ENCODE assay signal across 8 cellular contexts in genomic region chr19:55451522-55452380, GRCh38. TPM values are rescaled to one million over a fixed set of nuclear protein-coding genes. Genes with fewer than 3 reads are reported as not detected.
DNase-seq lines count a peak whose midpoint lies in the region; ATAC-seq and TF ChIP-seq lines count a peak whose summit lies in the region.

No MANE protein-coding gene starts in this region.

- H4K20me1 ChIP-seq in Karpas-422 (ENCODE audit: insufficient read depth, low read depth, low read length) (no peaks in the 10 kb centered on the region; the same call in 1 of the 2 replicates), neural cell (ENCODE audit: insufficient read depth) (no peaks in the 10 kb centered on the region)

- WGBS in esophagus squamous epithelium, 2 donors = 1 to 2% methylated on average over 27 to 30 of the region's 82 CpGs

- TF ChIP-seq EP300 in neural cell (conservative IDR thresholded peaks at IDR 0.05; ENCODE audit: poor library complexity, severe bottlenecking) = no peak

- H3K4me3 Mint-ChIP-seq in CD8-positive, alpha-beta memory T cell = peak overlapping the region in 6 of 7 donors; percentile 29 to 68 (median 60)
- H3K4me3 Mint-ChIP-seq in central memory CD8-positive, alpha-beta T cell = peak overlapping the region; percentile 35

- intact Hi-C loops in esophagus squamous epithelium (cut with DNase I) = no loop called here

- DNase-seq in CD8-positive, alpha-beta memory T cell = peak in 3 of 5 donors; percentile 27 to 76 (median 41)
- DNase-seq in Karpas-422 (peak; percentile 62), esophagus squamous epithelium (lab: John Stamatoyannopoulos, UW) (no peak), brain microvascular endothelial cell (no peak)
- DNase-seq in central memory CD8-positive, alpha-beta T cell (ENCODE audit: low spot score in 2 of 2) = no peak

- peaks cover 10% of the 10 kb centered on the region for H3K4me1 ChIP-seq in CD8-positive, alpha-beta memory T cell (ENCODE audit: insufficient read depth, low read length)
- no peaks in the 10 kb centered on the region for H3K4me1 ChIP-seq in Karpas-422 (ENCODE audit: low read length)
- H3K4me1 ChIP-seq in esophagus squamous epithelium = peaks cover 15 to 38% (median 20%) of the 10 kb centered on the region in 3 donors

- H3K27me3 ChIP-seq in CD8-positive, alpha-beta memory T cell (ENCODE audit: insufficient read depth, low read length, poor library complexity, severe bottlenecking) = peaks cover 16% of the 10 kb centered on the region
- H3K27me3 ChIP-seq in Karpas-422 (ENCODE audit: low read length) (no peaks in the 10 kb centered on the region), neural cell (ENCODE audit: insufficient read depth, low read depth, low read length) (peaks cover 3% of the 10 kb centered on the region), esophagus squamous epithelium (peaks cover 6 to 51% (median 20%) of the 10 kb centered on the region in 4 donors), brain microvascular endothelial cell (replicated peaks) (peaks cover 17% of the 10 kb centered on the region)

- peak; percentile 21 for ATAC-seq in central memory CD8-positive, alpha-beta T cell (replicated peaks; ENCODE audit: extremely low read depth, poor library complexity, severe bottlenecking)
- ATAC-seq in HG03280 (IDR thresholded peaks at IDR 0.05; ENCODE audit: unreplicated experiment) (no peak), GM18909 (IDR thresholded peaks at IDR 0.05; ENCODE audit: poor library complexity, unreplicated experiment) (no peak)

- H3K9ac ChIP-seq in Karpas-422 (ENCODE audit: low read length) (no peak overlapping the region), neural cell (ENCODE audit: low read length) (peak overlapping the region; percentile 93)

- H3K4me2 ChIP-seq in Karpas-422 (ENCODE audit: low read depth, low read length, poor library complexity, severe bottlenecking) (no peak overlapping the region), neural cell (ENCODE audit: low read length) (peak overlapping the region; percentile 86)

- peaks cover 1 to 7% (median 6%) of the 10 kb centered on the region in 3 donors for H3K36me3 Mint-ChIP-seq in CD8-positive, alpha-beta memory T cell
- H3K36me3 Mint-ChIP-seq in central memory CD8-positive, alpha-beta T cell (ENCODE audit: insufficient read depth) = peaks cover 5% of the 10 kb centered on the region

- H3K4me3 ChIP-seq in CD8-positive, alpha-beta memory T cell (ENCODE audit: low read length) = no peak overlapping the region
- H3K4me3 ChIP-seq in Karpas-422 (ENCODE audit: low read length) = no peak overlapping the region
- peak overlapping the region; percentile 99 for H3K4me3 ChIP-seq in neural cell (ENCODE audit: low read length)
- H3K4me3 ChIP-seq in esophagus squamous epithelium = peak overlapping the region in 2 of 4 donors; percentile 27 to 47
- no peak overlapping the region for H3K4me3 ChIP-seq in brain microvascular endothelial cell (ENCODE audit: low read depth, low read length)

- CTCF ChIA-PET in CD8-positive, alpha-beta memory T cell (lab: Charles Lee) = interaction anchor here (1.1 kb wide), 1 partner anchor 52 kb away, joined by 3 read pairs; no protein-coding TSS in a partner anchor

- TF ChIP-seq POLR2A in esophagus squamous epithelium (IDR thresholded peaks at IDR 0.05) = no peak

- no peak for TF ChIP-seq RAD21 in neural cell (conservative IDR thresholded peaks at IDR 0.05)

- H3K79me2 ChIP-seq in Karpas-422 (ENCODE audit: low read length) = no peaks in the 10 kb centered on the region; the same call in 1 of the 2 replicates
- H3K79me2 ChIP-seq in neural cell (replicated peaks; ENCODE audit: insufficient read depth, low read length) = no peaks in the 10 kb centered on the region

- POLR2A ChIA-PET in CD8-positive, alpha-beta memory T cell (lab: Charles Lee) = interaction anchor here (1.3 kb wide), 1 partner anchor 25 kb away, joined by 3 read pairs; the partner anchor contains the start of gene ZNF628

- no peaks in the 10 kb centered on the region for H3K36me3 ChIP-seq in CD8-positive, alpha-beta memory T cell (ENCODE audit: insufficient read depth, low read length)
- H3K36me3 ChIP-seq in Karpas-422 (ENCODE audit: insufficient read depth, low read length) (peaks cover 6% of the 10 kb centered on the region), neural cell (ENCODE audit: insufficient read depth, low read length) (no peaks in the 10 kb centered on the region), esophagus squamous epithelium (peaks cover 0 to 20% (median 0%) of the 10 kb centered on the region in 3 donors), brain microvascular endothelial cell (replicated peaks) (no peaks in the 10 kb centered on the region)

- no peaks in the 10 kb centered on the region for H3K9me3 Mint-ChIP-seq in CD8-positive, alpha-beta memory T cell
- no peaks in the 10 kb centered on the region for H3K9me3 Mint-ChIP-seq in central memory CD8-positive, alpha-beta T cell

- H3K9me2 ChIP-seq in Karpas-422 (replicated peaks; ENCODE audit: insufficient read depth, low read length) (no peaks in the 10 kb centered on the region), neural cell (ENCODE audit: insufficient read depth, low read length) (no peaks in the 10 kb centered on the region)

- no peak overlapping the region for H3K27ac ChIP-seq in CD8-positive, alpha-beta memory T cell (ENCODE audit: low read depth, low read length)
- H3K27ac ChIP-seq in Karpas-422 (ENCODE audit: low read length) (no peak overlapping the region), neural cell (ENCODE audit: low read length) (peak overlapping the region; percentile 81), esophagus squamous epithelium (no peak overlapping the region), brain microvascular endothelial cell (no peak overlapping the region)

- H2AFZ ChIP-seq in Karpas-422 (ENCODE audit: low read length) (no peak overlapping the region), neural cell (ENCODE audit: low read depth, low read length) (peak overlapping the region; percentile 45)

- H3K4me1 Mint-ChIP-seq in CD8-positive, alpha-beta memory T cell = peaks cover 5 to 30% (median 9%) of the 10 kb centered on the region in 3 donors
- H3K4me1 Mint-ChIP-seq in central memory CD8-positive, alpha-beta T cell = peaks cover 17% of the 10 kb centered on the region

- no peaks in the 10 kb centered on the region for H3F3A ChIP-seq in neural cell (ENCODE audit: insufficient read depth, low read length, poor library complexity, severe bottlenecking)

- TF ChIP-seq CTCF in neural cell (IDR thresholded peaks at IDR 0.05; ENCODE audit: poor library complexity, severe bottlenecking) (no peak), esophagus squamous epithelium (IDR thresholded peaks at IDR 0.05) (no peak), brain microvascular endothelial cell (IDR thresholded peaks at IDR 0.05; ENCODE audit: low read depth, low read length, missing control alignments) (no peak)

- peaks cover 20 to 32% of the 10 kb centered on the region in 2 donors for H3K27me3 Mint-ChIP-seq in CD8-positive, alpha-beta memory T cell
- peaks cover 25% of the 10 kb centered on the region for H3K27me3 Mint-ChIP-seq in central memory CD8-positive, alpha-beta T cell

- H3K9me3 ChIP-seq in CD8-positive, alpha-beta memory T cell (ENCODE audit: low read length) = no peaks in the 10 kb centered on the region
- H3K9me3 ChIP-seq in Karpas-422 (ENCODE audit: low read length) (no peaks in the 10 kb centered on the region), neural cell (ENCODE audit: low read length) (no peaks in the 10 kb centered on the region), esophagus squamous epithelium (no peaks in the 10 kb centered on the region)

- peak overlapping the region in 4 of 8 donors; percentile 28 to 72 (median 44) for H3K27ac Mint-ChIP-seq in CD8-positive, alpha-beta memory T cell
- no peak overlapping the region for H3K27ac Mint-ChIP-seq in central memory CD8-positive, alpha-beta T cell (ENCODE audit: low read depth)

- in situ Hi-C loops in brain microvascular endothelial cell (cut with HindIII; ENCODE audit: low pct_ligation_motif_present, low sequenced_read_pairs) = no loop called here

TF ChIP-seq in neural cell, 6 proteins besides CTCF, POLR2A, EP300 and RAD21 (continues in another document):
- TF ChIP-seq TAF1 (IDR thresholded peaks at IDR 0.05; ENCODE audit: low read depth) = no peak

RNA-seq across cellular contexts. Expression of gene SHISA7, which starts 8.7 kb away (rescaled TPM):
- not detected for total RNA-seq in CD8-positive, alpha-beta memory T cell
- not detected for polyA plus RNA-seq in CD8-positive, alpha-beta memory T cell
- total RNA-seq in Karpas-422 (2014; rRNA removed; shearing (Covaris generic); ENCODE audit: low replicate concordance) = not detected in 2 replicates
- 4.5 and 7.1 TPM in 2 replicates for polyA plus RNA-seq in neural cell
- 9.5 and 11.8 TPM in 2 replicates for polyA minus RNA-seq in neural cell
- total RNA-seq in esophagus squamous epithelium = not detected

RNA-seq across cellular contexts. Expression of gene ISOC2, which starts 9.7 kb away (rescaled TPM):
- total RNA-seq in CD8-positive, alpha-beta memory T cell = 10 to 100 TPM; 33.7 to 38.8 TPM
- polyA plus RNA-seq in CD8-positive, alpha-beta memory T cell = 32.0 TPM
- 102 and 151 TPM in 2 replicates for total RNA-seq in Karpas-422 (2014; rRNA removed; shearing (Covaris generic); ENCODE audit: low replicate concordance)
- polyA plus RNA-seq in neural cell = 47.7 and 48.1 TPM in 2 replicates
- polyA minus RNA-seq in neural cell = 21.8 and 23.4 TPM in 2 replicates
- total RNA-seq in esophagus squamous epithelium = 10 to 100 TPM; 60.5 to 98.1 (median 78.7) TPM

RNA-seq across cellular contexts. Expression of gene C19orf85, which starts 12.8 kb away (rescaled TPM):
- total RNA-seq in CD8-positive, alpha-beta memory T cell = not detected
- not detected for polyA plus RNA-seq in CD8-positive, alpha-beta memory T cell
- total RNA-seq in Karpas-422 (2014; rRNA removed; shearing (Covaris generic); ENCODE audit: low replicate concordance) = not detected in 2 replicates
- 0.19 and 3.0 TPM in 2 replicates for polyA plus RNA-seq in neural cell
- polyA minus RNA-seq in neural cell = not detected in 2 replicates
- not detected for total RNA-seq in esophagus squamous epithelium

RNA-seq across cellular contexts. Expression of gene ZNF628, which starts 24.7 kb away (rescaled TPM):
- total RNA-seq in CD8-positive, alpha-beta memory T cell = 1 to 10 TPM; 8.3 to 8.7 TPM
- polyA plus RNA-seq in CD8-positive, alpha-beta memory T cell = 0.36 TPM
- total RNA-seq in Karpas-422 (2014; rRNA removed; shearing (Covaris generic); ENCODE audit: low replicate concordance) = 1.1 and 6.2 TPM in 2 replicates
- polyA plus RNA-seq in neural cell = 0.37 and 0.68 TPM in 2 replicates
- 1.5 and 1.9 TPM in 2 replicates for polyA minus RNA-seq in neural cell
- 10 to 100 TPM in 1 of 4 donors, 1 to 10 TPM in 3; 4.4 to 22.0 (median 6.8) TPM for total RNA-seq in esophagus squamous epithelium

RNA-seq across cellular contexts. Expression of gene NAT14, which starts 33.2 kb away (rescaled TPM):
- total RNA-seq in CD8-positive, alpha-beta memory T cell = 10 to 100 TPM; 27.5 to 28.4 TPM
- 7.0 TPM for polyA plus RNA-seq in CD8-positive, alpha-beta memory T cell
- total RNA-seq in Karpas-422 (2014; rRNA removed; shearing (Covaris generic); ENCODE audit: low replicate concordance) = 29.7 and 57.2 TPM in 2 replicates
- 129 and 145 TPM in 2 replicates for polyA plus RNA-seq in neural cell
- 31.1 and 39.7 TPM in 2 replicates for polyA minus RNA-seq in neural cell
- 1 to 10 TPM; 1.3 to 4.3 (median 2.9) TPM for total RNA-seq in esophagus squamous epithelium

Comparison
In these comparisons a context has a peak if more than half of its experiments do, and no peak if none do; other contexts are left out.
1. DNase-seq: peak in CD8-positive, alpha-beta memory T cell (3 of 5) and Karpas-422 (single experiment); none in central memory CD8-positive, alpha-beta T cell (0 of 2), esophagus squamous epithelium (single experiment) and brain microvascular endothelial cell (single experiment).